Comparison of ENCODE assay signal across 17 cellular contexts in genomic region chr10:72889391-72889831, GRCh38. TPM values are rescaled to one million over a fixed set of nuclear protein-coding genes. Genes with fewer than 3 reads are reported as not detected.
A peak's percentile ranks its signal among the peaks of the same experiment; 100 is the strongest.
DNase-seq lines count a peak whose midpoint lies in the region; ATAC-seq and TF ChIP-seq lines count a peak whose summit lies in the region.
"Had no signal": no experiment of that assay in that cellular context is flagged by ENCODE, and none has a peak within 500 bp of the region (broad histone marks: within the 10 kb centered on the region; RNA-seq: fewer than 3 reads in every experiment).

No MANE protein-coding gene starts in this region.

- no peaks in the 10 kb centered on the region for H3K27me3 Mint-ChIP-seq in T-helper 2 cell treated with Interferon-gamma antibody and Interleukin-4, amounts not matched to agents 5 μg/mL and 100 μg/mL, for 36 hours (ENCODE audit: low read depth)

- no peak for ATAC-seq in HG02571 (IDR thresholded peaks at IDR 0.05; ENCODE audit: unreplicated experiment)
- ATAC-seq: left lobe of liver, upper lobe of right lung had no signal

- intact Hi-C loops in A673 (cut with micrococcal nuclease; ENCODE audit: unreplicated experiment): no loop called here

- POLR2A ChIA-PET in A673 (lab: Charles Lee; ENCODE audit: low non-redundant PET): no interaction called here

- no peaks in the 10 kb centered on the region for H3K36me3 ChIP-seq in A673 (ENCODE audit: insufficient read depth, low read length, poor library complexity, severe bottlenecking)

- DNase-seq in A673 (ENCODE audit: low spot score): peak; percentile 9
- DNase-seq in M059J (ENCODE audit: low read depth): peak; percentile 26
- DNase-seq in NCI-H69 (lab: John Stamatoyannopoulos, UW): peak; percentile 94
- DNase-seq in epithelial cell of prostate (ENCODE audit: low read depth, low spot score): peak; percentile 99
- no peak for DNase-seq in T-helper 2 cell treated with Interferon-gamma antibody and Interleukin-4, amounts not matched to agents 5 μg/mL and 100 μg/mL, for 36 hours (ENCODE audit: low spot score)
- no peak for DNase-seq in hypothalamus (lab: John Stamatoyannopoulos, UW)
- DNase-seq in stimulated activated CD4-positive, alpha-beta T cell treated with anti-CD3 and anti-CD28 coated beads, Interleukin-4, amount 100 ng/mL, for 1 hour: no peak
- DNase-seq: activated naive CD4-positive, alpha-beta T cell; gastrocnemius medialis; Karpas-422; nephron progenitor cell; spleen; upper lobe of right lung had no signal

- H3K4me1 ChIP-seq in A673 (ENCODE audit: insufficient read depth, low read length, poor library complexity, severe bottlenecking): peaks cover 16% of the 10 kb centered on the region
- H3K4me1 ChIP-seq: upper lobe of right lung had no signal

- no peaks in the 10 kb centered on the region for H3K9me3 Mint-ChIP-seq in T-helper 2 cell treated with Interferon-gamma antibody and Interleukin-4, amounts not matched to agents 5 μg/mL and 100 μg/mL, for 36 hours
- H3K9me3 Mint-ChIP-seq: nephron progenitor cell had no signal

- H3K27ac ChIP-seq in A673 (ENCODE audit: low read depth, low read length, poor library complexity, severe bottlenecking) (no peak overlapping the region), epithelial cell of prostate (peak overlapping the region; percentile 24)
- H3K27ac ChIP-seq: gastrocnemius medialis, spleen, upper lobe of right lung had no signal

- CTCF ChIA-PET in A673 (lab: Charles Lee): no interaction called here

- no peak overlapping the region for H3K4me3 Mint-ChIP-seq in T-helper 2 cell treated with Interferon-gamma antibody and Interleukin-4, amounts not matched to agents 5 μg/mL and 100 μg/mL, for 36 hours
- H3K4me3 Mint-ChIP-seq: nephron progenitor cell had no signal

- H3K27ac Mint-ChIP-seq in T-helper 2 cell treated with Interferon-gamma antibody and Interleukin-4, amounts not matched to agents 5 μg/mL and 100 μg/mL, for 36 hours: no peak overlapping the region
- H3K27ac Mint-ChIP-seq: nephron progenitor cell had no signal

- H3K4me3 ChIP-seq in A673 (ENCODE audit: low read depth, low read length, poor library complexity, severe bottlenecking): no peak overlapping the region
- H3K4me3 ChIP-seq: gastrocnemius medialis, spleen, upper lobe of right lung had no signal

- peaks cover 8% of the 10 kb centered on the region for H3K4me1 Mint-ChIP-seq in T-helper 2 cell treated with Interferon-gamma antibody and Interleukin-4, amounts not matched to agents 5 μg/mL and 100 μg/mL, for 36 hours (ENCODE audit: low read depth)

- H3K27me3 ChIP-seq in A673 (replicated peaks; ENCODE audit: insufficient read depth, low read depth, low read length, poor library complexity): no peaks in the 10 kb centered on the region
- H3K27me3 ChIP-seq: gastrocnemius medialis, spleen, upper lobe of right lung had no signal

- TF ChIP-seq CTCF in A673 (conservative IDR thresholded peaks at IDR 0.05; ENCODE audit: low read depth, low read length): no peak

- BruUV-seq in A673 (replicated peaks; lab: Mats Ljungman, UMichigan): no TSS peak

- peaks cover 5% of the 10 kb centered on the region for H3K36me3 Mint-ChIP-seq in T-helper 2 cell treated with Interferon-gamma antibody and Interleukin-4, amounts not matched to agents 5 μg/mL and 100 μg/mL, for 36 hours (ENCODE audit: low read depth)

- H3K9me3 ChIP-seq in A673 (ENCODE audit: low read depth, low read length, poor library complexity, severe bottlenecking): no peaks in the 10 kb centered on the region
- H3K9me3 ChIP-seq: gastrocnemius medialis, spleen, upper lobe of right lung had no signal

RNA-seq across cellular contexts. Expression of gene OIT3, which starts 4.1 kb away (rescaled TPM):
- not detected in 2 replicates for total RNA-seq in A673 (2021)
- not detected in 2 replicates for total RNA-seq in M059J (2014; rRNA removed; shearing (Covaris generic))
- total RNA-seq: OCI-LY7; T-helper 1 cell treated with Interleukin-12 subunit alpha and Interleukin-12 subunit beta and Interleukin-4 antibody, amounts not matched to agents 30 ng/mL and 1 ng/mL, for 36 hours; upper lobe of right lung had no signal

Comparison
In these comparisons a context has a peak if more than half of its experiments do, and no peak if none do; other contexts are left out.
1. DNase-seq: peak in A673 (single experiment), M059J (single experiment), NCI-H69 (single experiment) and epithelial cell of prostate (single experiment); none in T-helper 2 cell treated with Interferon-gamma antibody and Interleukin-4, amounts not matched to agents 5 μg/mL and 100 μg/mL, for 36 hours (single experiment), hypothalamus (0 of 51) and stimulated activated CD4-positive, alpha-beta T cell treated with anti-CD3 and anti-CD28 coated beads, Interleukin-4, amount 100 ng/mL, for 1 hour (single experiment).